ENCODE assay signal across 23 cellular contexts in the genomic region with DNA sequence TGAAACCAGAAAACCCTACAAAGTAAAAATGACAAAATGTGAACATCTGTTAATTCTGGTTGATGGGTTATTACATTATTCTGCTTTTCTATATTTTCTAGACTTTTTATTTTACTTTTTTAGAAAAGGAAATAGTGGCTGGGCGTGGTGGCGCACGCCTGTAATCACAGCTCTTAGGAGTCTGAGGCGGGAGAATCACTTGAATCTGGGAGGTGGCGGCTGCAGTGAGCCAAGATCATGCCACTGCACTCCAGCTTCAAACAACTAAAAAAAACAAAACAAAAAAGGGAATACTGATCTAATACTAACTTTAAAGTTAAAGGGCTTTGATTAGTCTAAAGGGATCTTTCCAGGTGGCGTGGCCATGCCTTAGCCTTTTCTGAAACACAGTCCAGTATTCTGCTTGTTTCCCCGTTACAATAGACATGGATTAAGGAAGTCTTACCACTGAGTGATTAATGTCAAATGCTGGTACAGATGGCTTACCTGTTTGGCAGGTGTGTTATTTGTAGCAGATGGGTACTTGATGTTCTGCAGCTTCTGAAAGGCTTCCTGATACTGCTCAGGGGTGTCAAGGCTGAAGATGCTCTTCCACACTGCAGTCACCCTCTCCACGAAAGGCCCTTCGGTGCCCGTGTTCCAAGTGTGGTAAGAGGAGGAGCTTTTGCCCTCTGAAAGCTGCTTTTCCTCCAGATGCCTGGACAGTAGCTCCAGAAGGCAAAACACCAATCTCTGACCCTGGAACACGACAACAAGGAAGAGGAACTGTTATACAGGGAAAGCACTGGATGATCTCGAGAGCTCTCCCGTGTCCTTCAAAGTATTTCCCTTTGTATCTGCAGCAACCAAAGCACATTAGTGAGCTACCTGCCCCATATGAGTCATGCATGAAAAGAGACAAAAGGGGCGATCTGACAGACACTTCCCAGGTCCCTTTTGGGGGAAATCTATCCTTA. TPM values are rescaled to one million over a fixed set of nuclear protein-coding genes. Genes with fewer than 3 reads are reported as not detected.
A peak's percentile ranks its signal among the peaks of the same experiment; 100 is the strongest.
DNase-seq lines count a peak whose midpoint lies in the region; ATAC-seq, FAIRE-seq and TF ChIP-seq lines count a peak whose summit lies in the region.
"Had no signal": no experiment of that assay in that cellular context is flagged by ENCODE, and none has a peak within 500 bp of the region (broad histone marks: within the 10 kb centered on the region; RNA-seq: fewer than 3 reads in every experiment).

No MANE protein-coding gene starts in this region.

- H3K4me1 Mint-ChIP-seq in T-helper 2 cell treated with Interferon-gamma antibody and Interleukin-4, amounts not matched to agents 5 μg/mL and 100 μg/mL, for 36 hours (ENCODE audit: low read depth): peaks cover 2% of the 10 kb centered on the region
- no peaks in the 10 kb centered on the region for H3K4me1 Mint-ChIP-seq in activated T-helper 2 cell treated with anti-CD3 and anti-CD28 coated beads, Interferon-gamma antibody, Interleukin-2, Interleukin-4, amounts not matched to agents 10 μg/mL and 5 μg/mL and 100 μg/mL, durations not matched to agents 14 hours and 24 hours and 36 hours (ENCODE audit: low read depth)
- H3K4me1 Mint-ChIP-seq in stimulated activated naive B cell treated with anti-CD40 and anti-IgM and Interleukin-4, amounts not matched to agents 10 μg/mL and 1 μg/mL and 100 μg/mL, for 72 hours: no peaks in the 10 kb centered on the region
- H3K4me1 Mint-ChIP-seq: CD8-positive, alpha-beta memory T cell had no signal

- H3K27me3 ChIP-seq in endothelial cell of umbilical vein (ENCODE audit: control insufficient read depth in 2 of 2, insufficient read depth in 2 of 2, low read length in 2 of 2) (no peaks in the 10 kb centered on the region), spleen (replicated peaks in 1 of 7) (no peaks in the 10 kb centered on the region)

- H3K36me3 ChIP-seq in endothelial cell of umbilical vein (ENCODE audit: control insufficient read depth in 2 of 2, extremely low read depth in 1 of 2, insufficient read depth in 2 of 2, low read length in 2 of 2) (peaks cover 11 to 27% of the 10 kb centered on the region in 2 experiments), spleen (peaks cover 6 to 100% (median 88%) of the 10 kb centered on the region in 6 donors)

- no peaks in the 10 kb centered on the region for H3K9me3 Mint-ChIP-seq in T-helper 2 cell treated with Interferon-gamma antibody and Interleukin-4, amounts not matched to agents 5 μg/mL and 100 μg/mL, for 36 hours
- no peaks in the 10 kb centered on the region for H3K9me3 Mint-ChIP-seq in activated T-helper 2 cell treated with anti-CD3 and anti-CD28 coated beads, Interferon-gamma antibody, Interleukin-2, Interleukin-4, amounts not matched to agents 10 μg/mL and 5 μg/mL and 100 μg/mL, durations not matched to agents 14 hours and 24 hours and 36 hours
- no peaks in the 10 kb centered on the region for H3K9me3 Mint-ChIP-seq in stimulated activated naive B cell treated with anti-CD40 and anti-IgM and Interleukin-4, amounts not matched to agents 10 μg/mL and 1 μg/mL and 100 μg/mL, for 72 hours
- H3K9me3 Mint-ChIP-seq: CD8-positive, alpha-beta memory T cell had no signal

- DNase-seq in T-helper 2 cell treated with Interferon-gamma antibody and Interleukin-4, amounts not matched to agents 5 μg/mL and 100 μg/mL, for 36 hours (ENCODE audit: low spot score): no peak
- DNase-seq in T-helper 2 cell: no peak
- DNase-seq in activated T-helper 2 cell treated with anti-CD3 and anti-CD28 coated beads, Interferon-gamma antibody, Interleukin-2, Interleukin-4, amounts not matched to agents 10 μg/mL and 5 μg/mL and 100 μg/mL, durations not matched to agents 14 hours and 24 hours and 36 hours (ENCODE audit: low spot score): no peak
- no peak for DNase-seq in endothelial cell of umbilical vein (ENCODE audit: low read depth, low spot score)
- no peak for DNase-seq in spleen
- no peak for DNase-seq in H4 (ENCODE audit: low spot score)
- DNase-seq in stimulated activated naive B cell treated with anti-CD40 and anti-IgM and Interleukin-4, amounts not matched to agents 10 μg/mL and 1 μg/mL and 100 μg/mL, for 72 hours: no peak
- DNase-seq: ACHN; C1 segment of cervical spinal cord; CD8-positive, alpha-beta memory T cell; DND-41; HCEC 1CT; KBM-7; NCI-H1105; NCI-H1694; NCI-H2107; NCI-H526; PC-3; SIG-M5 had no signal

- no peaks in the 10 kb centered on the region for H4K20me1 ChIP-seq in endothelial cell of umbilical vein (replicated peaks; ENCODE audit: control insufficient read depth, extremely low read depth, insufficient read depth, low read length)

- H3K27ac ChIP-seq in endothelial cell of umbilical vein (ENCODE audit: insufficient read depth, low read depth, low read length): no peak overlapping the region
- peak overlapping the region in 5 of 8 donors; percentile 10 to 61 (median 31) for H3K27ac ChIP-seq in spleen
- H3K27ac ChIP-seq: RWPE1 had no signal

- H2AFZ ChIP-seq in endothelial cell of umbilical vein (ENCODE audit: low read depth, low read length): no peak overlapping the region

- CTCF ChIA-PET in endothelial cell of umbilical vein (lab: Charles Lee): no interaction called here

- H3K4me1 ChIP-seq in endothelial cell of umbilical vein (ENCODE audit: control insufficient read depth, extremely low read depth, insufficient read depth, low read length): peaks cover 3% of the 10 kb centered on the region
- no peaks in the 10 kb centered on the region for H3K4me1 ChIP-seq in spleen

- peak; percentile 62 for FAIRE-seq in endothelial cell of umbilical vein (lab: Jason Lieb, UNC)
- FAIRE-seq: G401.6 had no signal

- H3K9me1 ChIP-seq in endothelial cell of umbilical vein (replicated peaks; ENCODE audit: control insufficient read depth, extremely low read depth, insufficient read depth, low read length): no peaks in the 10 kb centered on the region

- TF ChIP-seq POLR2A in endothelial cell of umbilical vein (IDR thresholded peaks at IDR 0.05; ENCODE audit: low read depth, low read length): no peak
- TF ChIP-seq POLR2A in spleen (IDR thresholded peaks at IDR 0.05): no peak

- 64 to 84% (median 81%) methylated on average over 14 of the region's 14 CpGs for WGBS in spleen, 5 donors

- BruUV-seq in endothelial cell of umbilical vein (replicated peaks; lab: Mats Ljungman, UMichigan): no TSS peak

- H3K4me2 ChIP-seq in endothelial cell of umbilical vein (ENCODE audit: insufficient read depth, low read length): no peak overlapping the region

- intact Hi-C loops in activated T-helper 2 cell treated with anti-CD3 and anti-CD28 coated beads, Interferon-gamma antibody, Interleukin-2, Interleukin-4, amounts not matched to agents 10 μg/mL and 5 μg/mL and 100 μg/mL, durations not matched to agents 14 hours and 24 hours and 36 hours (cut with micrococcal nuclease): no loop called here
- intact Hi-C loops in endothelial cell of umbilical vein (cut with micrococcal nuclease): no loop called here
- intact Hi-C loops in spleen (cut with DNase I; ENCODE audit: low total_unique reads): no loop called here

- dilution Hi-C loops in endothelial cell of umbilical vein (cut with MboI; ENCODE audit: extremely low pct_ligation_motif_present, low sequenced_read_pairs): no loop called here

- H3K9me3 ChIP-seq in endothelial cell of umbilical vein (replicated peaks; ENCODE audit: control insufficient read depth, insufficient read depth, low read length): no peaks in the 10 kb centered on the region
- H3K9me3 ChIP-seq in spleen: no peaks in the 10 kb centered on the region

- H3K4me3 Mint-ChIP-seq in T-helper 2 cell treated with Interferon-gamma antibody and Interleukin-4, amounts not matched to agents 5 μg/mL and 100 μg/mL, for 36 hours: no peak overlapping the region
- no peak overlapping the region for H3K4me3 Mint-ChIP-seq in activated T-helper 2 cell treated with anti-CD3 and anti-CD28 coated beads, Interferon-gamma antibody, Interleukin-2, Interleukin-4, amounts not matched to agents 10 μg/mL and 5 μg/mL and 100 μg/mL, durations not matched to agents 14 hours and 24 hours and 36 hours (ENCODE audit: low read depth)
- H3K4me3 Mint-ChIP-seq in stimulated activated naive B cell treated with anti-CD40 and anti-IgM and Interleukin-4, amounts not matched to agents 10 μg/mL and 1 μg/mL and 100 μg/mL, for 72 hours: no peak overlapping the region
- H3K4me3 Mint-ChIP-seq: CD8-positive, alpha-beta memory T cell had no signal

- peak overlapping the region; percentile 10 for H3K27ac Mint-ChIP-seq in T-helper 2 cell treated with Interferon-gamma antibody and Interleukin-4, amounts not matched to agents 5 μg/mL and 100 μg/mL, for 36 hours
- H3K27ac Mint-ChIP-seq in activated T-helper 2 cell treated with anti-CD3 and anti-CD28 coated beads, Interferon-gamma antibody, Interleukin-2, Interleukin-4, amounts not matched to agents 10 μg/mL and 5 μg/mL and 100 μg/mL, durations not matched to agents 14 hours and 24 hours and 36 hours: peak overlapping the region; percentile 8
- H3K27ac Mint-ChIP-seq in stimulated activated naive B cell treated with anti-CD40 and anti-IgM and Interleukin-4, amounts not matched to agents 10 μg/mL and 1 μg/mL and 100 μg/mL, for 72 hours: no peak overlapping the region

- no peaks in the 10 kb centered on the region for H3K79me2 ChIP-seq in endothelial cell of umbilical vein (ENCODE audit: control insufficient read depth, insufficient read depth, low read length)

- POLR2A ChIA-PET in endothelial cell of umbilical vein (lab: Charles Lee): no interaction called here

- no peak overlapping the region for H3K9ac ChIP-seq in endothelial cell of umbilical vein (replicated peaks; ENCODE audit: extremely low read depth, insufficient read depth, low read length)

- no peak for TF ChIP-seq CTCF in endothelial cell of umbilical vein (IDR thresholded peaks at IDR 0.05; ENCODE audit: extremely low read depth in 1 of 2, insufficient read depth in 1 of 2, low read depth in 1 of 2, low read length in 2 of 2)
- no peak for TF ChIP-seq CTCF in spleen (IDR thresholded peaks at IDR 0.05 in 8 of 11, conservative IDR thresholded peaks at IDR 0.05 in 3 of 11)

- peaks cover 56% of the 10 kb centered on the region for H3K36me3 Mint-ChIP-seq in T-helper 2 cell treated with Interferon-gamma antibody and Interleukin-4, amounts not matched to agents 5 μg/mL and 100 μg/mL, for 36 hours (ENCODE audit: low read depth)
- peaks cover 87% of the 10 kb centered on the region for H3K36me3 Mint-ChIP-seq in activated T-helper 2 cell treated with anti-CD3 and anti-CD28 coated beads, Interferon-gamma antibody, Interleukin-2, Interleukin-4, amounts not matched to agents 10 μg/mL and 5 μg/mL and 100 μg/mL, durations not matched to agents 14 hours and 24 hours and 36 hours (ENCODE audit: low read depth)
- peaks cover 51 to 66% of the 10 kb centered on the region in 2 donors for H3K36me3 Mint-ChIP-seq in stimulated activated naive B cell treated with anti-CD40 and anti-IgM and Interleukin-4, amounts not matched to agents 10 μg/mL and 1 μg/mL and 100 μg/mL, for 72 hours

- H3K27me3 Mint-ChIP-seq in T-helper 2 cell treated with Interferon-gamma antibody and Interleukin-4, amounts not matched to agents 5 μg/mL and 100 μg/mL, for 36 hours (ENCODE audit: low read depth): no peaks in the 10 kb centered on the region
- H3K27me3 Mint-ChIP-seq in activated T-helper 2 cell treated with anti-CD3 and anti-CD28 coated beads, Interferon-gamma antibody, Interleukin-2, Interleukin-4, amounts not matched to agents 10 μg/mL and 5 μg/mL and 100 μg/mL, durations not matched to agents 14 hours and 24 hours and 36 hours (ENCODE audit: low read depth): no peaks in the 10 kb centered on the region
- no peaks in the 10 kb centered on the region for H3K27me3 Mint-ChIP-seq in stimulated activated naive B cell treated with anti-CD40 and anti-IgM and Interleukin-4, amounts not matched to agents 10 μg/mL and 1 μg/mL and 100 μg/mL, for 72 hours
- H3K27me3 Mint-ChIP-seq: CD8-positive, alpha-beta memory T cell had no signal

- no peak for ATAC-seq in stimulated activated naive B cell treated with anti-CD40 and anti-IgM and Interleukin-4, amounts not matched to agents 10 μg/mL and 1 μg/mL and 100 μg/mL, for 72 hours (replicated peaks)
- ATAC-seq in GM18873 (IDR thresholded peaks at IDR 0.05; ENCODE audit: low FRiP score, unreplicated experiment): no peak
- ATAC-seq: PC-3, SK-N-SH treated with all-trans-retinoic acid at 6 μM for 48 hours had no signal

- H3K4me3 ChIP-seq in endothelial cell of umbilical vein (replicated peaks in 1 of 3; ENCODE audit: insufficient read depth in 1 of 3, low read depth in 1 of 3, low read length in 3 of 3) (no peak overlapping the region), spleen (peak overlapping the region in 2 of 8 donors; percentile 8 to 19)

RNA-seq across cellular contexts. Expression of a gene that starts 37.5 kb away (rescaled TPM):
- total RNA-seq in activated T-helper 2 cell treated with anti-CD3 and anti-CD28 coated beads, Interferon-gamma antibody, Interleukin-2, Interleukin-4, amounts not matched to agents 10 μg/mL and 5 μg/mL and 100 μg/mL, durations not matched to agents 14 hours and 24 hours and 36 hours: 57.6 and 60.2 TPM in 2 replicates
- total RNA-seq in endothelial cell of umbilical vein (53.7 and 57.0 TPM in 2 replicates), spleen (10 to 100 TPM; 63.3 to 93.5 (median 69.6) TPM)
- polyA plus RNA-seq in endothelial cell of umbilical vein (34.6 and 42.6 TPM in 2 replicates), spleen (10 to 100 TPM; 46.3 to 60.0 (median 48.5) TPM)
- polyA plus RNA-seq in endothelial cell of umbilical vein (2011; cell fraction: cytosol; rRNA removed): 47.8 and 48.2 TPM in 2 replicates
- polyA plus RNA-seq in endothelial cell of umbilical vein (2011; cell fraction: nucleus; rRNA removed): 56.0 and 61.1 TPM in 2 replicates
- 40.6 and 55.9 TPM in 2 replicates for polyA plus RNA-seq in endothelial cell of umbilical vein (2012)
- 62.7 and 64.2 TPM in 2 replicates for polyA minus RNA-seq in endothelial cell of umbilical vein
- polyA minus RNA-seq in endothelial cell of umbilical vein (2011; cell fraction: cytosol; rRNA and poly(A)+ RNA removed): 32.9 TPM
- 23.5 and 24.0 TPM in 2 replicates for polyA minus RNA-seq in endothelial cell of umbilical vein (2011; cell fraction: nucleus; rRNA and poly(A)+ RNA removed)
- 57.9 and 61.4 TPM in 2 replicates for total RNA-seq in H4 (2014; rRNA removed; shearing (Covaris generic))

RNA-seq across cellular contexts. Expression of a gene that starts 42.1 kb away (rescaled TPM):
- total RNA-seq in activated T-helper 2 cell treated with anti-CD3 and anti-CD28 coated beads, Interferon-gamma antibody, Interleukin-2, Interleukin-4, amounts not matched to agents 10 μg/mL and 5 μg/mL and 100 μg/mL, durations not matched to agents 14 hours and 24 hours and 36 hours: 33.9 and 36.7 TPM in 2 replicates
- 18.6 and 23.1 TPM in 2 replicates for total RNA-seq in endothelial cell of umbilical vein
- polyA plus RNA-seq in endothelial cell of umbilical vein: 6.1 and 7.2 TPM in 2 replicates
- 8.7 and 9.0 TPM in 2 replicates for polyA plus RNA-seq in endothelial cell of umbilical vein (2011; cell fraction: cytosol; rRNA removed)
- 11.7 and 11.8 TPM in 2 replicates for polyA plus RNA-seq in endothelial cell of umbilical vein (2011; cell fraction: nucleus; rRNA removed)
- polyA plus RNA-seq in endothelial cell of umbilical vein (2012): 10.7 and 16.9 TPM in 2 replicates
- 15.2 and 17.1 TPM in 2 replicates for polyA minus RNA-seq in endothelial cell of umbilical vein
- 15.7 TPM for polyA minus RNA-seq in endothelial cell of umbilical vein (2011; cell fraction: cytosol; rRNA and poly(A)+ RNA removed)
- polyA minus RNA-seq in endothelial cell of umbilical vein (2011; cell fraction: nucleus; rRNA and poly(A)+ RNA removed): 9.2 and 11.3 TPM in 2 replicates
- 10 to 100 TPM; 11.5 to 16.1 (median 14.9) TPM for total RNA-seq in spleen
- polyA plus RNA-seq in spleen: 1 to 10 TPM; 3.2 to 4.9 (median 3.7) TPM
- 9.7 and 12.6 TPM in 2 replicates for total RNA-seq in H4 (2014; rRNA removed; shearing (Covaris generic))

RNA-seq across cellular contexts. Expression of a gene that starts 45.0 kb away (rescaled TPM):
- 79.2 and 81.9 TPM in 2 replicates for total RNA-seq in activated T-helper 2 cell treated with anti-CD3 and anti-CD28 coated beads, Interferon-gamma antibody, Interleukin-2, Interleukin-4, amounts not matched to agents 10 μg/mL and 5 μg/mL and 100 μg/mL, durations not matched to agents 14 hours and 24 hours and 36 hours
- total RNA-seq in endothelial cell of umbilical vein (90.8 and 112 TPM in 2 replicates), spleen (10 to 100 TPM; 11.8 to 37.9 (median 31.5) TPM)
- polyA plus RNA-seq in endothelial cell of umbilical vein (65.6 and 66.9 TPM in 2 replicates), spleen (10 to 100 TPM; 37.3 to 55.0 (median 47.4) TPM)
- 86.0 and 110 TPM in 2 replicates for polyA plus RNA-seq in endothelial cell of umbilical vein (2011; cell fraction: cytosol; rRNA removed)
- 47.2 and 60.5 TPM in 2 replicates for polyA plus RNA-seq in endothelial cell of umbilical vein (2011; cell fraction: nucleus; rRNA removed)
- polyA plus RNA-seq in endothelial cell of umbilical vein (2012): 88.4 and 134 TPM in 2 replicates
- polyA minus RNA-seq in endothelial cell of umbilical vein: 53.9 and 72.2 TPM in 2 replicates
- polyA minus RNA-seq in endothelial cell of umbilical vein (2011; cell fraction: cytosol; rRNA and poly(A)+ RNA removed): 25.0 TPM
- 7.6 and 15.0 TPM in 2 replicates for polyA minus RNA-seq in endothelial cell of umbilical vein (2011; cell fraction: nucleus; rRNA and poly(A)+ RNA removed)
- 25.8 and 28.2 TPM in 2 replicates for total RNA-seq in H4 (2014; rRNA removed; shearing (Covaris generic))

RNA-seq across cellular contexts. Expression of a gene that starts 45.5 kb away (rescaled TPM):
- not detected in 2 replicates for total RNA-seq in activated T-helper 2 cell treated with anti-CD3 and anti-CD28 coated beads, Interferon-gamma antibody, Interleukin-2, Interleukin-4, amounts not matched to agents 10 μg/mL and 5 μg/mL and 100 μg/mL, durations not matched to agents 14 hours and 24 hours and 36 hours
- total RNA-seq in endothelial cell of umbilical vein (5.8 and 8.3 TPM in 2 replicates), spleen (10 to 100 TPM in 6 of 7 donors, 1 to 10 TPM in 1; 8.5 to 34.8 (median 25.0) TPM)
- polyA plus RNA-seq in endothelial cell of umbilical vein (12.0 and 13.4 TPM in 2 replicates), spleen (1 to 10 TPM; 2.3 to 4.6 (median 2.8) TPM)
- 6.5 and 6.9 TPM in 2 replicates for polyA plus RNA-seq in endothelial cell of umbilical vein (2011; cell fraction: cytosol; rRNA removed)
- polyA plus RNA-seq in endothelial cell of umbilical vein (2011; cell fraction: nucleus; rRNA removed): 11.8 and 15.0 TPM in 2 replicates
- 3.4 and 4.9 TPM in 2 replicates for polyA plus RNA-seq in endothelial cell of umbilical vein (2012)
- polyA minus RNA-seq in endothelial cell of umbilical vein: 23.7 and 32.5 TPM in 2 replicates
- not detected for polyA minus RNA-seq in endothelial cell of umbilical vein (2011; cell fraction: cytosol; rRNA and poly(A)+ RNA removed)
- 10.7 and 12.4 TPM in 2 replicates for polyA minus RNA-seq in endothelial cell of umbilical vein (2011; cell fraction: nucleus; rRNA and poly(A)+ RNA removed)
- 0.81 and 3.2 TPM in 2 replicates for total RNA-seq in H4 (2014; rRNA removed; shearing (Covaris generic))
- total RNA-seq: PC-3 had no signal
